8 cellular contexts compared by ENCODE assay signal in the genomic region with DNA sequence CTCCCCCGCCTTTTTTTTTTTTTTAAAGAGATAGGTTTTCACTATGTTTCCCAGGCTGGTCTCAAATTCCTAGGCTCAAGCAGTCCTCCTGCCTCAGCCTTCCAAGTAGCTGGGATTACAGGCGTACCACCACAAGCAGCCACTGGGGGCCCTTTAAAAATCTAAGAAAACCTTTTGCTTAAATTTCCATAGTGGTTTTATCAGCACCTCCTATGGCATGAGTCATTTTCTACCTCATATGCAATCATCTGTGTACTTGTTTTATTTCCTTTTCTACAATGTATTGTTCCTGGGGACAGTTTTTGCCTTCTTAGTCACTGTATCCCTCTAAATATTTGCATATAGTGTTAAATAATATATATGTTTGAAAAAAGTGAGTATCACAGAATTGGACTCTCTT. TPM values are rescaled to one million over a fixed set of nuclear protein-coding genes. Genes with fewer than 3 reads are reported as not detected.
DNase-seq lines count a peak whose midpoint lies in the region; ATAC-seq, FAIRE-seq and TF ChIP-seq lines count a peak whose summit lies in the region.

No MANE protein-coding gene starts in this region.

- peaks cover 91% of the 10 kb centered on the region for H3K4me1 Mint-ChIP-seq in activated T-cell treated with anti-CD3 and anti-CD28 coated beads, Interleukin-2, amount 50 U/mL, for 72 hours (ENCODE audit: low read depth)

- H3K4me3 ChIP-seq in AG10803 (ENCODE audit: low read length) (no peak overlapping the region), NT2/D1 (ENCODE audit: insufficient read length, low read depth) (no peak overlapping the region), kidney (ENCODE audit: low read length in 2 of 2) (no peak overlapping the region), upper lobe of right lung (no peak overlapping the region), dorsolateral prefrontal cortex (no peak overlapping the region)

- peak; percentile 41 for ATAC-seq in GM21390 (IDR thresholded peaks at IDR 0.05; ENCODE audit: unreplicated experiment)
- ATAC-seq in activated T-cell treated with anti-CD3 and anti-CD28 coated beads, Interleukin-2, amount 50 U/mL, for 72 hours (replicated peaks in 1 of 2), result peak; percentile 78 to 80
- ATAC-seq in upper lobe of right lung, result peak; percentile 38
- ATAC-seq in HG03460 (IDR thresholded peaks at IDR 0.05; ENCODE audit: unreplicated experiment), result no peak

- H3K4me1 ChIP-seq in NT2/D1 (ENCODE audit: insufficient read depth, insufficient read length), result no peaks in the 10 kb centered on the region
- peaks cover 20 to 32% of the 10 kb centered on the region in 2 donors for H3K4me1 ChIP-seq in kidney (ENCODE audit: control insufficient read depth in 1 of 2, insufficient read depth in 1 of 2, low read depth in 1 of 2, low read length in 2 of 2)
- H3K4me1 ChIP-seq in upper lobe of right lung, result peaks cover 39% of the 10 kb centered on the region

- H3K4me3 Mint-ChIP-seq in activated T-cell treated with anti-CD3 and anti-CD28 coated beads, Interleukin-2, amount 50 U/mL, for 72 hours, result peak overlapping the region; percentile 75 to 81

- no peaks in the 10 kb centered on the region for H3K27me3 Mint-ChIP-seq in activated T-cell treated with anti-CD3 and anti-CD28 coated beads, Interleukin-2, amount 50 U/mL, for 72 hours (ENCODE audit: low read depth)

- H3K9me3 Mint-ChIP-seq in activated T-cell treated with anti-CD3 and anti-CD28 coated beads, Interleukin-2, amount 50 U/mL, for 72 hours, result peaks cover 0 to 2% of the 10 kb centered on the region in 2 donors

- TF ChIP-seq CTCF in AG10803 (conservative IDR thresholded peaks at IDR 0.05; ENCODE audit: low read length) (peak; percentile 40), kidney (IDR thresholded peaks at IDR 0.05; ENCODE audit: borderline replicate concordance, extremely low read depth, insufficient read depth) (peak; percentile 8), upper lobe of right lung (IDR thresholded peaks at IDR 0.05) (peak; percentile 30), dorsolateral prefrontal cortex (IDR thresholded peaks at IDR 0.05 in 54 of 56, conservative IDR thresholded peaks at IDR 0.05 in 2 of 56; ENCODE audit: low read depth in 1 of 56, partially characterized antibody in 56 of 56) (peak in 3 of 56 donors; percentile 14 to 20 (median 14))

- intact Hi-C loops in kidney (cut with DNase I) (no loop called here), upper lobe of right lung (cut with DNase I) (no loop called here), dorsolateral prefrontal cortex (cut with DNase I) (no loop called here)

- H3K36me3 ChIP-seq in NT2/D1 (ENCODE audit: insufficient read depth, insufficient read length, low read length) (peaks cover 32% of the 10 kb centered on the region), kidney (ENCODE audit: control insufficient read depth in 1 of 2, insufficient read depth in 2 of 2, low read length in 2 of 2) (no peaks in the 10 kb centered on the region), upper lobe of right lung (no peaks in the 10 kb centered on the region)

- H3K36me3 Mint-ChIP-seq in activated T-cell treated with anti-CD3 and anti-CD28 coated beads, Interleukin-2, amount 50 U/mL, for 72 hours (ENCODE audit: insufficient read depth in 2 of 2), result peaks cover 4 to 12% of the 10 kb centered on the region in 2 donors

- H3K9ac ChIP-seq in NT2/D1 (ENCODE audit: insufficient read length, low read depth) (no peak overlapping the region), kidney (ENCODE audit: low read length in 2 of 2) (no peak overlapping the region)

- H3K27ac Mint-ChIP-seq in activated T-cell treated with anti-CD3 and anti-CD28 coated beads, Interleukin-2, amount 50 U/mL, for 72 hours, result peak overlapping the region; percentile 96

- H3K27me3 ChIP-seq in NT2/D1 (ENCODE audit: insufficient read depth, insufficient read length) (no peaks in the 10 kb centered on the region), upper lobe of right lung (no peaks in the 10 kb centered on the region), dorsolateral prefrontal cortex (no peaks in the 10 kb centered on the region)

- H3K27ac ChIP-seq in kidney (ENCODE audit: low read depth in 2 of 2, low read length in 2 of 2) (no peak overlapping the region), upper lobe of right lung (no peak overlapping the region), dorsolateral prefrontal cortex (no peak overlapping the region)

- H3K9me3 ChIP-seq in NT2/D1 (ENCODE audit: insufficient read depth, low read length), result no peaks in the 10 kb centered on the region
- no peaks in the 10 kb centered on the region for H3K9me3 ChIP-seq in kidney (ENCODE audit: control insufficient read depth in 1 of 2, low read length in 2 of 2)
- H3K9me3 ChIP-seq in upper lobe of right lung, result no peaks in the 10 kb centered on the region

- DNase-seq in AG10803 (ENCODE audit: low read depth) (peak; percentile 48), NT2/D1 (ENCODE audit: low read depth, low spot score) (peak; percentile 3), kidney (no peak), upper lobe of right lung (no peak), dorsolateral prefrontal cortex (no peak)
- DNase-seq in activated T-cell treated with anti-CD3 and anti-CD28 coated beads, Interleukin-2, amount 50 U/mL, for 72 hours, result peak; percentile 59 to 65

- no peak for FAIRE-seq in kidney (lab: Jason Lieb, UNC)

RNA-seq across cellular contexts. Expression of a gene that starts 29.2 kb away (rescaled TPM):
- 10 to 100 TPM; 79.0 to 85.8 TPM for total RNA-seq in activated T-cell treated with anti-CD3 and anti-CD28 coated beads, Interleukin-2, amount 50 U/mL, for 72 hours
- total RNA-seq in kidney (45.0 TPM), upper lobe of right lung (51.3 TPM), dorsolateral prefrontal cortex (10 to 100 TPM; 27.3 to 72.4 (median 40.6) TPM)
- polyA plus RNA-seq in kidney (ENCODE audit: insufficient read depth, low read depth, low replicate concordance), result 10.9 TPM

Comparison
In these comparisons a context has a peak if more than half of its experiments do, and no peak if none do; other contexts are left out.
1. DNase-seq: peak in AG10803 (single experiment), NT2/D1 (single experiment) and activated T-cell treated with anti-CD3 and anti-CD28 coated beads, Interleukin-2, amount 50 U/mL, for 72 hours (2 of 2); none in kidney (single experiment), upper lobe of right lung (single experiment) and dorsolateral prefrontal cortex (0 of 10).